In the genomic region with DNA sequence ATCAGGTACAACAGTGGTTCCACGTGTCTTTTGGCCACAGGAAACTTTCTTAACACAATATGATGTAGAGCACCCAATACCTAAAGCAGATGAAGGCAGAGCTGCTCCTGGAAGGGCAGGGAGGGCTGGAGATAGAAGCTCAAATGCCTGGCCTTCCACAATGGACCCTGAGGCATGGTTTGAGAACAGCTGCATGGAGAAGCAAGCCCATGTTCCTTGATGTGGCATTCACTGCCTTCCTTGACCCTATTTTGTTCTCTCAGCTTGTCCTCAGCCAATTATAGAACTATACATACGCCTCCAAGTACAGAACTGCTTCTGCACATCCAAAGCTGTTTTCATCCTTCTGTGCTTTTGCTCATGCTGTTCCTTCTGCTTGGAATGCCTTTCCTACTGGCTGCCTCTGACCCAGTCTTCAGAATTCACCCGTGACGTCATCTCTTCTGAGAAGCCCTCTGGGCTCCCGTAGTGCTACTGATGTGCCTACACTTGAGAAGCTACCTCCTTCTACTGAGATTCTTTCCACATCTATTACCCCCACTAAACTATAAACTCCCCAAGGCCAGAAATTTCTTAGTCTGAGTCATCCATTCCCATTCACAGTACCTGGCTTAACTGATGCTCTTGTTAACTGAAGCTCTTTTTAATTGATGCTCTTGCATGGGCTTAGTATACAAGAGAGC, we compare ENCODE assay signal across 19 cellular contexts.
"Had no signal": no experiment of that assay in that cellular context is flagged by ENCODE, and none has a peak within 500 bp of the region (broad histone marks: within the 10 kb centered on the region; RNA-seq: fewer than 3 reads in every experiment).

No MANE protein-coding gene starts in this region.

- DNase-seq: effector CD4-positive, alpha-beta T cell; endodermal cell; heart left ventricle; hippocampal formation; kidney glomerular epithelial cell; mammary epithelial cell; psoas muscle; retina; stimulated activated CD4-positive, alpha-beta T cell treated with anti-CD3 and anti-CD28 coated beads, Interleukin-12 subunit alpha, Interleukin-12 subunit beta, amount 100 ng/mL, for 4 hours; stimulated activated naive CD4-positive, alpha-beta T cell treated with Interleukin-2 at 50 U/mL for 16 hours; thyroid gland; upper lobe of right lung had no signal

- ATAC-seq: heart left ventricle; left lobe of liver; natural killer cell treated with Interleukin-12 subunit alpha and Interleukin-12 subunit beta and Interleukin-15 and Interleukin-18, amount 100 ng/mL, for 72 hours; psoas muscle; sciatic nerve; upper lobe of right lung had no signal

- H3K9me3 Mint-ChIP-seq: natural killer cell treated with Interleukin-12 subunit alpha and Interleukin-12 subunit beta and Interleukin-15 and Interleukin-18, amount 100 ng/mL, for 72 hours had no signal

- H3K4me1 ChIP-seq: psoas muscle, suprapubic skin, upper lobe of right lung, vagina had no signal

- H3K4me3 ChIP-seq: coronary artery, heart left ventricle, psoas muscle, skin epidermis, suprapubic skin, thyroid gland, upper lobe of right lung, vagina had no signal

- H3K27me3 ChIP-seq: heart left ventricle, suprapubic skin, thyroid gland, upper lobe of right lung, vagina had no signal

- H3K36me3 Mint-ChIP-seq: natural killer cell treated with Interleukin-12 subunit alpha and Interleukin-12 subunit beta and Interleukin-15 and Interleukin-18, amount 100 ng/mL, for 72 hours had no signal

- H3K4me3 Mint-ChIP-seq: endodermal cell; natural killer cell treated with Interleukin-12 subunit alpha and Interleukin-12 subunit beta and Interleukin-15 and Interleukin-18, amount 100 ng/mL, for 72 hours had no signal

- H3K27ac Mint-ChIP-seq: endodermal cell; natural killer cell treated with Interleukin-12 subunit alpha and Interleukin-12 subunit beta and Interleukin-15 and Interleukin-18, amount 100 ng/mL, for 72 hours had no signal

- H3K27ac ChIP-seq: coronary artery, heart left ventricle, psoas muscle, skin epidermis, suprapubic skin, thyroid gland, upper lobe of right lung, vagina had no signal

- H3K36me3 ChIP-seq: heart left ventricle, suprapubic skin, thyroid gland, upper lobe of right lung, vagina had no signal

- H3K9me3 ChIP-seq: heart left ventricle, psoas muscle, suprapubic skin, thyroid gland, upper lobe of right lung, vagina had no signal
